8 cellular contexts compared by ENCODE assay signal in the genomic region with DNA sequence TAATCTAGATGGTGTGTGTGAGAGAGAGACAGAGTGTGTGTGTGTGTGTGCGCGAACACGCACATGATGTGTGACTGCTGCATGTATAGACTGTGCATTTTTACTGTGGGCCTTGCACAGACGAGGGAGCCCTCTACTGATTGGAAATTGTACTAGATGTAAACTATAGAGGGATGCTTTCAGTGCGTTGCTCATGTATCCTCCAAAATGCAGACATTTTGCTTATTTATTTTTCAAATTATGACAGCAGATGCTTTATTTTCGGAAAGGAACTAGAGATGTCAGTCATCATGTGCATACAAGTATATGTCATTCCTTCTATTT.
DNase-seq lines count a peak whose midpoint lies in the region; ATAC-seq and TF ChIP-seq lines count a peak whose summit lies in the region.

No MANE protein-coding gene starts in this region.

- H3K4me1 Mint-ChIP-seq in activated T-cell treated with anti-CD3 and anti-CD28 coated beads, Interleukin-2, amount 50 U/mL, for 4 hours (ENCODE audit: low read depth) = no peaks in the 10 kb centered on the region
- H3K4me1 Mint-ChIP-seq in progenitor cell of endocrine pancreas (ENCODE audit: low read depth) = no peaks in the 10 kb centered on the region
- H3K4me1 Mint-ChIP-seq in T-cell = no peaks in the 10 kb centered on the region

- H3K27ac Mint-ChIP-seq in progenitor cell of endocrine pancreas = no peak overlapping the region
- no peak overlapping the region for H3K27ac Mint-ChIP-seq in T-cell

- CTCF ChIA-PET in T-cell (lab: Charles Lee) = interaction anchor here in 1 of 2 donors (1.0 kb wide), 1 partner anchor 13 kb away, joined by 3 read pairs; no protein-coding TSS in a partner anchor

- DNase-seq in activated T-cell treated with anti-CD3 and anti-CD28 coated beads, Interleukin-2, amount 50 U/mL, for 4 hours = no peak
- DNase-seq in activated T-cell treated with anti-CD3 and anti-CD28 coated beads, Interleukin-2, amount 50 U/mL, for 48 hours = no peak
- peak; percentile 68 for DNase-seq in RKO (ENCODE audit: low spot score)
- peak; percentile 41 for DNase-seq in fibroblast of gingiva (ENCODE audit: low read depth)
- DNase-seq in progenitor cell of endocrine pancreas (ENCODE audit: low spot score, unreplicated experiment) = peak; percentile 12
- no peak for DNase-seq in T-cell
- DNase-seq in NCI-H1694 (lab: John Stamatoyannopoulos, UW) = no peak

- TF ChIP-seq CTCF in progenitor cell of endocrine pancreas (IDR thresholded peaks at IDR 0.05; ENCODE audit: unreplicated experiment) = peak; percentile 68

- POLR2A ChIA-PET in T-cell (lab: Charles Lee) = no interaction called here

- no peak overlapping the region for H3K4me3 Mint-ChIP-seq in activated T-cell treated with anti-CD3 and anti-CD28 coated beads, Interleukin-2, amount 50 U/mL, for 4 hours
- H3K4me3 Mint-ChIP-seq in progenitor cell of endocrine pancreas (ENCODE audit: low read depth) (no peak overlapping the region), T-cell (no peak overlapping the region)

- peak; percentile 40 to 46 for ATAC-seq in activated T-cell treated with anti-CD3 and anti-CD28 coated beads, Interleukin-2, amount 50 U/mL, for 4 hours
- ATAC-seq in HG03521 (IDR thresholded peaks at IDR 0.05; ENCODE audit: unreplicated experiment) (peak; percentile 68), T-cell (replicated peaks in 1 of 4) (no peak)

- no peaks in the 10 kb centered on the region for H3K36me3 Mint-ChIP-seq in activated T-cell treated with anti-CD3 and anti-CD28 coated beads, Interleukin-2, amount 50 U/mL, for 4 hours (ENCODE audit: insufficient read depth)
- H3K36me3 Mint-ChIP-seq in progenitor cell of endocrine pancreas (ENCODE audit: insufficient read depth) (no peaks in the 10 kb centered on the region), T-cell (no peaks in the 10 kb centered on the region)

- H3K9me3 Mint-ChIP-seq in activated T-cell treated with anti-CD3 and anti-CD28 coated beads, Interleukin-2, amount 50 U/mL, for 4 hours = no peaks in the 10 kb centered on the region
- H3K9me3 Mint-ChIP-seq in progenitor cell of endocrine pancreas (ENCODE audit: low read depth) (no peaks in the 10 kb centered on the region), T-cell (no peaks in the 10 kb centered on the region)

- peaks cover 5% of the 10 kb centered on the region for H3K27me3 Mint-ChIP-seq in activated T-cell treated with anti-CD3 and anti-CD28 coated beads, Interleukin-2, amount 50 U/mL, for 4 hours (ENCODE audit: low read depth)
- H3K27me3 Mint-ChIP-seq in progenitor cell of endocrine pancreas (peaks cover 3% of the 10 kb centered on the region), T-cell (peaks cover 2 to 6% of the 10 kb centered on the region in 2 donors)

Comparison
In these comparisons a context has a peak if more than half of its experiments do, and no peak if none do; other contexts are left out.
1. ATAC-seq: peak in activated T-cell treated with anti-CD3 and anti-CD28 coated beads, Interleukin-2, amount 50 U/mL, for 4 hours (2 of 2) and HG03521 (single experiment); none in T-cell (0 of 4).
2. DNase-seq: peak in RKO (single experiment), fibroblast of gingiva (single experiment) and progenitor cell of endocrine pancreas (single experiment); none in activated T-cell treated with anti-CD3 and anti-CD28 coated beads, Interleukin-2, amount 50 U/mL, for 4 hours (single experiment), activated T-cell treated with anti-CD3 and anti-CD28 coated beads, Interleukin-2, amount 50 U/mL, for 48 hours (0 of 2), T-cell (0 of 34) and NCI-H1694 (single experiment).